Comparison of ENCODE assay signal across 13 cellular contexts in the genomic region with DNA sequence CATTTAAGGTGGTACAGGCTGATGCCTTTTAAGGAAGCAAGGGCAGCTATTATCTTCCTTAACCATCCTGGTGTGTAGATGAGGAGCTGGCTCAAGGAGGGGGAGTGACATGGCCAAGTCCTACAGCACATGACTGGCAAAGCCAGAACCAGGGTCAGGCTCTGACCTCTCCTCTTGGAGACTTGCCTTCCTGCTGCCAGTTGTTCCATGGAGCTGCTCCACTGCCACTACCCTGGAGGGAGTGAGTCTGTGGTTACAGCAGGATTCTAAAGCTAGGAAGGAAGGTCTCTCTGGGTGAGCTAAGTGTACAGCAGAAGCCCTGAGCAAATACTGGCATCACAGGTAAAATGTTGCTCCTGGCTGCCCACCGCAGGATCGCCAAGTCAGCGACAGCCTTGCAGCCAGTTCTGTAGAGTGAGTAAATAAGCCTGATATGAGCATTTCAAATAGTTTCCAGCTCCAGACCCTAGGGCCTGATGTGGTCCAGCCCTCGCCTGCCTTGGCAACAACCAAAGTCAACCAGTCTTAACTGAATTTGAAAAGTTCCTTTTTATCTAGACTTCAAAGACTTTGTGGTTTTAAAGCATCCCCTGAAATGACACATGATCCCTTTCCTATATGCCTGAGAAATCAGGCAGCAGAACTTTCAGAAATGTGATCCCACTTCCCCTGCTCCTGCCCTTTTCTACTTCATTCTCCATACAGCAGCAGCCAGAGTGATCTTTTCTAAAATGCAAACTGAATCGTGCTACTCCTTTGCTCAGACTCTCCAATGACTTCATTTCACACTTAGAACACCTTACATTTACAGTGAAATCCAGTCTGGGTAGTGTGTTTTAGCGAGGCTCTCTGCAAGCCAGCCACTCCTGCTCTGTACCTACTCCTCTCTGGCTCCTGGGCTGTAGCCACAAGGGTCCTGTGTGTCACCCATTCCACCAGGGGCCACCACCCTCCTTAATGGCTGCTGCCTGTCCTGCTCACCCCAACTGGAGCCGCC.
A peak's percentile ranks its signal among the peaks of the same experiment; 100 is the strongest.
DNase-seq lines count a peak whose midpoint lies in the region; ATAC-seq and TF ChIP-seq lines count a peak whose summit lies in the region.
"Had no signal": no experiment of that assay in that cellular context is flagged by ENCODE, and none has a peak within 500 bp of the region (broad histone marks: within the 10 kb centered on the region; RNA-seq: fewer than 3 reads in every experiment).

No MANE protein-coding gene starts in this region.

- H3K79me1 ChIP-seq in neuronal stem cell (ENCODE audit: low read depth, low read length), result no peaks in the 10 kb centered on the region

- H3K4me3 ChIP-seq in heart left ventricle (no peak overlapping the region), thoracic aorta (no peak overlapping the region), neuronal stem cell (ENCODE audit: low read length in 2 of 2) (no peak overlapping the region)

- peak overlapping the region in 8 of 12 donors; percentile 8 to 64 (median 46) for H3K27ac ChIP-seq in heart left ventricle
- peak overlapping the region; percentile 37 to 66 for H3K27ac ChIP-seq in thoracic aorta
- no peak overlapping the region for H3K27ac ChIP-seq in neuronal stem cell (replicated peaks; ENCODE audit: low read length)

- no peak for DNase-seq in activated naive CD4-positive, alpha-beta T cell treated with anti-CD3 and anti-CD28 coated beads, Interleukin-2, amount 50 U/mL, for 16 hours
- DNase-seq in T-cell, result peak in 3 of 34 experiments; percentile 2 to 17 (median 10)
- no peak for DNase-seq in heart left ventricle
- DNase-seq in thoracic aorta (ENCODE audit: low spot score), result no peak
- no peak for DNase-seq in neuronal stem cell (ENCODE audit: low spot score)
- DNase-seq in endothelial cell (ENCODE audit: low spot score), result no peak
- no peak for DNase-seq in cerebellum (ENCODE audit: low spot score)
- DNase-seq: BE2C; erythroblast; midbrain; SIG-M5; stimulated activated CD4-positive, alpha-beta T cell treated with anti-CD3 and anti-CD28 coated beads, Interleukin-1b, Interleukin-23, amount 100 ng/mL, for 48 hours had no signal

- POLR2A ChIA-PET in T-cell (lab: Charles Lee), result interaction anchor here (0.6 to 0.7 kb wide), 2 partner anchors 13 to 251 kb away, joined by 3 read pairs; no protein-coding TSS in a partner anchor

- no peaks in the 10 kb centered on the region for H3K9me3 Mint-ChIP-seq in activated naive CD4-positive, alpha-beta T cell treated with anti-CD3 and anti-CD28 coated beads, Interleukin-2, amount 50 U/mL, for 24 hours
- H3K9me3 Mint-ChIP-seq in T-cell, result no peaks in the 10 kb centered on the region
- H3K9me3 Mint-ChIP-seq in endothelial cell (ENCODE audit: unreplicated experiment), result no peaks in the 10 kb centered on the region

- peaks cover 0 to 32% (median 3%) of the 10 kb centered on the region in 9 donors for H3K36me3 ChIP-seq in heart left ventricle
- no peaks in the 10 kb centered on the region for H3K36me3 ChIP-seq in thoracic aorta
- H3K36me3 ChIP-seq in neuronal stem cell (replicated peaks in 1 of 2; ENCODE audit: control insufficient read depth in 2 of 2, insufficient read depth in 2 of 2, low read length in 2 of 2), result peaks cover 0 to 16% of the 10 kb centered on the region in 2 donors
- H3K36me3 ChIP-seq: BE2C had no signal

- H2AK5ac ChIP-seq in neuronal stem cell (ENCODE audit: low read depth, low read length), result no peak overlapping the region

- H2BK12ac ChIP-seq in neuronal stem cell (ENCODE audit: low read length), result no peak overlapping the region

- peak; percentile 26 to 67 (median 47) for ATAC-seq in T-cell (replicated peaks in 1 of 4)
- peak in 3 of 4 donors; percentile 21 to 47 (median 21) for ATAC-seq in heart left ventricle
- ATAC-seq in thoracic aorta (ENCODE audit: insufficient number of reproducible peaks, low FRiP score, low read depth), result no peak

- H3K14ac ChIP-seq in neuronal stem cell (ENCODE audit: low read length), result no peak overlapping the region

- peaks cover 42% of the 10 kb centered on the region for H3K4me1 Mint-ChIP-seq in activated naive CD4-positive, alpha-beta T cell treated with anti-CD3 and anti-CD28 coated beads, Interleukin-2, amount 50 U/mL, for 24 hours
- peaks cover 37 to 44% (median 43%) of the 10 kb centered on the region in 3 donors for H3K4me1 Mint-ChIP-seq in T-cell
- H3K4me1 Mint-ChIP-seq in endothelial cell (ENCODE audit: unreplicated experiment), result peaks cover 14% of the 10 kb centered on the region

- H3K18ac ChIP-seq in neuronal stem cell (ENCODE audit: low read length), result no peak overlapping the region

- H4K91ac ChIP-seq in neuronal stem cell (ENCODE audit: low read depth, low read length, poor library complexity), result no peak overlapping the region

- TF ChIP-seq CTCF in heart left ventricle (IDR thresholded peaks at IDR 0.05), result no peak
- no peak for TF ChIP-seq CTCF in thoracic aorta (IDR thresholded peaks at IDR 0.05)
- no peak for TF ChIP-seq CTCF in endothelial cell (IDR thresholded peaks at IDR 0.05; ENCODE audit: unreplicated experiment)

- no peak overlapping the region for H3K27ac Mint-ChIP-seq in activated naive CD4-positive, alpha-beta T cell treated with anti-CD3 and anti-CD28 coated beads, Interleukin-2, amount 50 U/mL, for 24 hours
- H3K27ac Mint-ChIP-seq in T-cell (peak overlapping the region; percentile 35 to 56), endothelial cell (ENCODE audit: unreplicated experiment) (no peak overlapping the region)

- H2BK15ac ChIP-seq in neuronal stem cell (ENCODE audit: low read length), result no peak overlapping the region

- H3K9me3 ChIP-seq in heart left ventricle (no peaks in the 10 kb centered on the region), thoracic aorta (no peaks in the 10 kb centered on the region), neuronal stem cell (replicated peaks in 1 of 2; ENCODE audit: control insufficient read depth in 2 of 2, insufficient read depth in 1 of 2, low read depth in 1 of 2, low read length in 2 of 2) (no peaks in the 10 kb centered on the region)
- H3K9me3 ChIP-seq: BE2C had no signal

- no peak for TF ChIP-seq POLR2A in heart left ventricle (IDR thresholded peaks at IDR 0.05)

- H2BK120ac ChIP-seq in neuronal stem cell (ENCODE audit: low read depth, low read length), result no peak overlapping the region

- H3K4me1 ChIP-seq in heart left ventricle (peaks cover 0 to 77% (median 54%) of the 10 kb centered on the region in 12 donors), thoracic aorta (ENCODE audit: control insufficient read depth in 1 of 2, low read depth in 2 of 2) (peaks cover 20 to 49% of the 10 kb centered on the region in 2 donors), neuronal stem cell (ENCODE audit: control insufficient read depth in 2 of 2, insufficient read depth in 1 of 2, low read depth in 1 of 2, low read length in 2 of 2) (no peaks in the 10 kb centered on the region)
- H3K4me1 ChIP-seq: BE2C had no signal

- intact Hi-C loops in heart left ventricle (cut with DNase I), result loop anchor here in 1 of 10 donors (10.0 kb wide), 1 partner anchor 93 kb away; no protein-coding TSS in a partner anchor

- H3K23ac ChIP-seq in neuronal stem cell (ENCODE audit: low read depth, low read length, poor library complexity), result no peak overlapping the region

- 82 to 91% (median 85%) methylated on average over 7 of the region's 7 CpGs for WGBS in heart left ventricle, 4 donors
- no CpG with 5 or more reads among the region's 7 CpGs for WGBS in neuronal stem cell (ENCODE audit: extremely low coverage in 2 of 2, insufficient read length in 2 of 2, insufficient replicate concordance in 1 of 2), 2 donors

- H3K27me3 ChIP-seq in heart left ventricle (no peaks in the 10 kb centered on the region), thoracic aorta (replicated peaks; ENCODE audit: insufficient read depth) (no peaks in the 10 kb centered on the region), neuronal stem cell (ENCODE audit: control insufficient read depth in 3 of 3, insufficient read depth in 3 of 3, low read depth in 1 of 3, low read length in 3 of 3) (no peaks in the 10 kb centered on the region)
- H3K27me3 ChIP-seq: BE2C had no signal

- CTCF ChIA-PET in T-cell (lab: Charles Lee), result no interaction called here

- H4K8ac ChIP-seq in neuronal stem cell (ENCODE audit: low read depth, low read length), result no peak overlapping the region

- peak overlapping the region; percentile 27 for H3K4me3 Mint-ChIP-seq in activated naive CD4-positive, alpha-beta T cell treated with anti-CD3 and anti-CD28 coated beads, Interleukin-2, amount 50 U/mL, for 24 hours
- H3K4me3 Mint-ChIP-seq in T-cell (peak overlapping the region in 1 of 3 donors; percentile 32), endothelial cell (ENCODE audit: unreplicated experiment) (no peak overlapping the region)

- no peak overlapping the region for H3K4ac ChIP-seq in neuronal stem cell (ENCODE audit: low read length)

- H2AFZ ChIP-seq in neuronal stem cell (ENCODE audit: low read length), result no peak overlapping the region

- H3K27me3 Mint-ChIP-seq in activated naive CD4-positive, alpha-beta T cell treated with anti-CD3 and anti-CD28 coated beads, Interleukin-2, amount 50 U/mL, for 24 hours, result no peaks in the 10 kb centered on the region
- no peaks in the 10 kb centered on the region for H3K27me3 Mint-ChIP-seq in T-cell
- H3K27me3 Mint-ChIP-seq in endothelial cell (ENCODE audit: unreplicated experiment), result peaks cover 6% of the 10 kb centered on the region

- peaks cover 16% of the 10 kb centered on the region for H3K36me3 Mint-ChIP-seq in activated naive CD4-positive, alpha-beta T cell treated with anti-CD3 and anti-CD28 coated beads, Interleukin-2, amount 50 U/mL, for 24 hours
- H3K36me3 Mint-ChIP-seq in T-cell (peaks cover 42% of the 10 kb centered on the region), endothelial cell (ENCODE audit: low read depth, unreplicated experiment) (peaks cover 35% of the 10 kb centered on the region)

- no peak overlapping the region for H3K9ac ChIP-seq in neuronal stem cell (ENCODE audit: low read depth, low read length, poor library complexity)

- H2BK5ac ChIP-seq in neuronal stem cell (ENCODE audit: low read length), result no peak overlapping the region

- H3K4me2 ChIP-seq in neuronal stem cell (ENCODE audit: insufficient read depth, low read length, poor library complexity, severe bottlenecking), result no peak overlapping the region

Comparison
In these comparisons a context has a peak if more than half of its experiments do, and no peak if none do; other contexts are left out.
1. H3K27ac Mint-ChIP-seq: peak in T-cell (2 of 2); none in activated naive CD4-positive, alpha-beta T cell treated with anti-CD3 and anti-CD28 coated beads, Interleukin-2, amount 50 U/mL, for 24 hours (single experiment) and endothelial cell (single experiment).